ENCODE assay signal across 1 cellular context in the genomic region with DNA sequence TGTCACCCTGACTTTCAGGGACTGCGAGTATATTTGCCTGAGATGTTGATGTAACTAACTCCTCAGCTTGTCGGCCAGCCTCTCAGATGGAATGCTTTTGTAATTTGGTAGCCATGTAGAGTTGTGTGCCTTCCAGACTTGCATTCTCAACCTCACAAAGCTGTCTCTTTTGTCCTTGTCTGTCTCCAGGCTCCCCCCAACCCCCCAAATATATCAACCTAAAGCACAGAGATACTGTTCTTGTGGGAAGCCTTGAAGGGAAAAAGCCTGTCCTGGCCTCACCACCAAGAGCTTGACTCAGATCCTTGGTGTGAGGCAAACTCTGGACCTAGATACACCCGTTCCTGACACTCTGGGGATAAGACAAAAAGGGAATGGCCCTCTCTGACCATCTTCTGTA.
TF ChIP-seq lines count a peak whose summit lies in the region.

No MANE protein-coding gene starts in this region.

TF ChIP-seq in HepG2, 621 proteins besides CTCF, POLR2A, EP300 and RAD21:
- no peak for TF ChIP-seq PHB2 (IDR thresholded peaks at IDR 0.05; ENCODE audit: partially characterized antibody)
- TF ChIP-seq ZFYVE20 (CRISPR knock-in tag; IDR thresholded peaks at IDR 0.05; ENCODE audit: borderline replicate concordance, low read depth): no peak
- TF ChIP-seq CEBPZ (IDR thresholded peaks at IDR 0.05; ENCODE audit: low read length): no peak
- no peak for TF ChIP-seq ZNF792 (CRISPR knock-in tag; IDR thresholded peaks at IDR 0.05)
- TF ChIP-seq ZNF138 (CRISPR knock-in tag; IDR thresholded peaks at IDR 0.05; ENCODE audit: low read depth): no peak
- TF ChIP-seq NRL (CRISPR knock-in tag; IDR thresholded peaks at IDR 0.05; ENCODE audit: borderline replicate concordance): no peak
- TF ChIP-seq, protein P1, sequence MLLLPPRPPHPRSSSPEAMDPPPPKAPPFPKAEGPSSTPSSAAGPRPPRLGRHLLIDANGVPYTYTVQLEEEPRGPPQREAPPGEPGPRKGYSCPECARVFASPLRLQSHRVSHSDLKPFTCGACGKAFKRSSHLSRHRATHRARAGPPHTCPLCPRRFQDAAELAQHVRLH (CRISPR knock-in tag; IDR thresholded peaks at IDR 0.05; ENCODE audit: borderline replicate concordance, low read depth): no peak
- TF ChIP-seq MTF1 (CRISPR knock-in tag; IDR thresholded peaks at IDR 0.05): no peak
- TF ChIP-seq JUNB (CRISPR knock-in tag; IDR thresholded peaks at IDR 0.05; ENCODE audit: borderline replicate concordance): no peak
- TF ChIP-seq ATF5 (CRISPR knock-in tag; IDR thresholded peaks at IDR 0.05; ENCODE audit: low read depth): no peak
- TF ChIP-seq HNF4A (CRISPR knock-in tag; IDR thresholded peaks at IDR 0.05): no peak
- TF ChIP-seq MTA3 (CRISPR knock-in tag; IDR thresholded peaks at IDR 0.05): no peak
- TF ChIP-seq BCLAF1 (IDR thresholded peaks at IDR 0.05): no peak
- no peak for TF ChIP-seq ZBTB26 (CRISPR knock-in tag; IDR thresholded peaks at IDR 0.05; ENCODE audit: borderline replicate concordance)
- no peak for TF ChIP-seq PAX8 (CRISPR knock-in tag; IDR thresholded peaks at IDR 0.05; ENCODE audit: borderline replicate concordance)
- TF ChIP-seq JUN (CRISPR knock-in tag; IDR thresholded peaks at IDR 0.05): no peak
- no peak for TF ChIP-seq ZNF296 (CRISPR knock-in tag; conservative IDR thresholded peaks at IDR 0.05)
- TF ChIP-seq, protein P2, sequence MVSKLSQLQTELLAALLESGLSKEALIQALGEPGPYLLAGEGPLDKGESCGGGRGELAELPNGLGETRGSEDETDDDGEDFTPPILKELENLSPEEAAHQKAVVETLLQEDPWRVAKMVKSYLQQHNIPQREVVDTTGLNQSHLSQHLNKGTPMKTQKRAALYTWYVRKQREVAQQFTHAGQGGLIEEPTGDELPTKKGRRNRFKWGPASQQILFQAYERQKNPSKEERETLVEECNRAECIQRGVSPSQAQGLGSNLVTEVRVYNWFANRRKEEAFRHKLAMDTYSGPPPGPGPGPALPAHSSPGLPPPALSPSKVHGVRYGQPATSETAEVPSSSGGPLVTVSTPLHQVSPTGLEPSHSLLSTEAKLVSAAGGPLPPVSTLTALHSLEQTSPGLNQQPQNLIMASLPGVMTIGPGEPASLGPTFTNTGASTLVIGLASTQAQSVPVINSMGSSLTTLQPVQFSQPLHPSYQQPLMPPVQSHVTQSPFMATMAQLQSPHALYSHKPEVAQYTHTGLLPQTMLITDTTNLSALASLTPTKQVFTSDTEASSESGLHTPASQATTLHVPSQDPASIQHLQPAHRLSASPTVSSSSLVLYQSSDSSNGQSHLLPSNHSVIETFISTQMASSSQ (IDR thresholded peaks at IDR 0.05; ENCODE audit: low read depth): no peak
- TF ChIP-seq, protein P2 (CRISPR knock-in tag; IDR thresholded peaks at IDR 0.05; ENCODE audit: borderline replicate concordance): no peak
- TF ChIP-seq ZNF703 (CRISPR knock-in tag; IDR thresholded peaks at IDR 0.05; ENCODE audit: borderline replicate concordance): no peak
- TF ChIP-seq TBP (CRISPR knock-in tag; IDR thresholded peaks at IDR 0.05): no peak
